Comparison of ENCODE assay signal across 18 cellular contexts in genomic region chr20:46599227-46599987, GRCh38. TPM values are rescaled to one million over a fixed set of nuclear protein-coding genes. Genes with fewer than 3 reads are reported as not detected.
DNase-seq lines count a peak whose midpoint lies in the region; ATAC-seq, FAIRE-seq and TF ChIP-seq lines count a peak whose summit lies in the region.
"Had no signal": no experiment of that assay in that cellular context is flagged by ENCODE, and none has a peak within 500 bp of the region (broad histone marks: within the 10 kb centered on the region; RNA-seq: fewer than 3 reads in every experiment).

No MANE protein-coding gene starts in this region.

- no peak overlapping the region for H3K9ac ChIP-seq in kidney (ENCODE audit: low read length in 2 of 2)
- H3K9ac ChIP-seq in GM23248, result no peak overlapping the region

- H3K27ac ChIP-seq in kidney (ENCODE audit: low read depth in 2 of 2, low read length in 2 of 2) (peak overlapping the region; percentile 18 to 23), GM23248 (no peak overlapping the region)
- H3K27ac ChIP-seq: 22Rv1 had no signal

- DNase-seq in NCI-H2196 (lab: John Stamatoyannopoulos, UW; ENCODE audit: unreplicated experiment) (peak; percentile 13), NCI-H2196 treated with DMSO at 0.1 percent for 48 hours (lab: John Stamatoyannopoulos, UW; ENCODE audit: unreplicated experiment) (no peak), SK-MEL-5 (ENCODE audit: low read depth, low spot score) (peak; percentile 79), kidney (no peak), urothelium cell line (ENCODE audit: low spot score) (no peak), GM23248 (no peak)
- DNase-seq in activated T-helper 2 cell treated with anti-CD3 and anti-CD28 coated beads, Interferon-gamma antibody, Interleukin-2, Interleukin-4, amounts not matched to agents 10 μg/mL and 5 μg/mL and 100 μg/mL, durations not matched to agents 14 hours and 24 hours and 36 hours (ENCODE audit: low spot score), result no peak
- DNase-seq: Caco-2; CD8-positive, alpha-beta T cell had no signal

- H3K9me3 ChIP-seq in kidney (ENCODE audit: control insufficient read depth in 1 of 2, low read length in 2 of 2) (no peaks in the 10 kb centered on the region), GM23248 (ENCODE audit: low read depth) (no peaks in the 10 kb centered on the region)
- H3K9me3 ChIP-seq: Caco-2 had no signal

- 73 to 77% methylated on average over 8 of the region's 8 CpGs for WGBS in GM23248 (ENCODE audit: low coverage in 1 of 2, low lambda C conversion rate in 2 of 2, missing lambda C conversion rate in 2 of 2), 2 experiments

- no peaks in the 10 kb centered on the region for H3K36me3 Mint-ChIP-seq in activated T-helper 2 cell treated with anti-CD3 and anti-CD28 coated beads, Interferon-gamma antibody, Interleukin-2, Interleukin-4, amounts not matched to agents 10 μg/mL and 5 μg/mL and 100 μg/mL, durations not matched to agents 14 hours and 24 hours and 36 hours (ENCODE audit: low read depth)
- H3K36me3 Mint-ChIP-seq: CD14-positive monocyte; CD8-positive, alpha-beta T cell had no signal

- in situ Hi-C loops in SK-MEL-5 (cut with HindIII; ENCODE audit: low pct_unique_long_range_greater_than_20kb, low sequenced_read_pairs), result no loop called here
- in situ Hi-C loops in GM23248 (cut with MboI), result no loop called here

- peaks cover 32% of the 10 kb centered on the region for H3K27me3 Mint-ChIP-seq in activated T-helper 2 cell treated with anti-CD3 and anti-CD28 coated beads, Interferon-gamma antibody, Interleukin-2, Interleukin-4, amounts not matched to agents 10 μg/mL and 5 μg/mL and 100 μg/mL, durations not matched to agents 14 hours and 24 hours and 36 hours (ENCODE audit: low read depth)
- H3K27me3 Mint-ChIP-seq: IgD-negative memory B cell had no signal

- no peaks in the 10 kb centered on the region for H3K27me3 ChIP-seq in GM23248 (replicated peaks; ENCODE audit: insufficient read depth)

- no peak overlapping the region for H3K4me3 Mint-ChIP-seq in activated T-helper 2 cell treated with anti-CD3 and anti-CD28 coated beads, Interferon-gamma antibody, Interleukin-2, Interleukin-4, amounts not matched to agents 10 μg/mL and 5 μg/mL and 100 μg/mL, durations not matched to agents 14 hours and 24 hours and 36 hours (ENCODE audit: low read depth)
- H3K4me3 Mint-ChIP-seq: CD8-positive, alpha-beta T cell; IgD-negative memory B cell had no signal

- H3K79me2 ChIP-seq in GM23248 (ENCODE audit: insufficient read depth), result no peaks in the 10 kb centered on the region

- H4K20me1 ChIP-seq in GM23248 (ENCODE audit: insufficient read depth), result no peaks in the 10 kb centered on the region

- intact Hi-C loops in kidney (cut with DNase I), result no loop called here
- intact Hi-C loops in activated T-helper 2 cell treated with anti-CD3 and anti-CD28 coated beads, Interferon-gamma antibody, Interleukin-2, Interleukin-4, amounts not matched to agents 10 μg/mL and 5 μg/mL and 100 μg/mL, durations not matched to agents 14 hours and 24 hours and 36 hours (cut with micrococcal nuclease), result loop anchor here (1.0 kb wide), 1 partner anchor 8 kb away; no protein-coding TSS in a partner anchor

- H3K36me3 ChIP-seq in kidney (ENCODE audit: control insufficient read depth in 1 of 2, insufficient read depth in 2 of 2, low read length in 2 of 2) (no peaks in the 10 kb centered on the region), GM23248 (ENCODE audit: low read depth) (no peaks in the 10 kb centered on the region)

- no peak for ATAC-seq in GM21717 (IDR thresholded peaks at IDR 0.05; ENCODE audit: unreplicated experiment)
- ATAC-seq: CD8-positive, alpha-beta T cell; HCT116 had no signal

- H3F3A ChIP-seq in GM23248 (ENCODE audit: insufficient read depth), result no peaks in the 10 kb centered on the region

- TF ChIP-seq CTCF in kidney (IDR thresholded peaks at IDR 0.05; ENCODE audit: borderline replicate concordance, extremely low read depth, insufficient read depth), result no peak

- H3K4me2 ChIP-seq in GM23248 (ENCODE audit: unreplicated experiment), result no peak overlapping the region

- H3K4me1 Mint-ChIP-seq in activated T-helper 2 cell treated with anti-CD3 and anti-CD28 coated beads, Interferon-gamma antibody, Interleukin-2, Interleukin-4, amounts not matched to agents 10 μg/mL and 5 μg/mL and 100 μg/mL, durations not matched to agents 14 hours and 24 hours and 36 hours (ENCODE audit: low read depth), result peaks cover 9% of the 10 kb centered on the region
- H3K4me1 Mint-ChIP-seq: CD14-positive monocyte had no signal

- H2AFZ ChIP-seq in GM23248, result no peak overlapping the region

- no peaks in the 10 kb centered on the region for H3K9me2 ChIP-seq in GM23248 (ENCODE audit: insufficient read depth)

- no peak overlapping the region for H3K4me3 ChIP-seq in kidney (ENCODE audit: low read length in 2 of 2)
- H3K4me3 ChIP-seq in GM23248, result no peak overlapping the region

- H3K4me1 ChIP-seq in kidney (ENCODE audit: control insufficient read depth in 1 of 2, insufficient read depth in 1 of 2, low read depth in 1 of 2, low read length in 2 of 2) (no peaks in the 10 kb centered on the region), GM23248 (ENCODE audit: insufficient read depth) (no peaks in the 10 kb centered on the region)
- H3K4me1 ChIP-seq: Caco-2 had no signal

- FAIRE-seq in kidney (lab: Jason Lieb, UNC), result no peak
- peak; percentile 23 for FAIRE-seq in urothelium cell line (lab: Jason Lieb, UNC)
- FAIRE-seq: H54 had no signal

- no peak overlapping the region for H3K27ac Mint-ChIP-seq in activated T-helper 2 cell treated with anti-CD3 and anti-CD28 coated beads, Interferon-gamma antibody, Interleukin-2, Interleukin-4, amounts not matched to agents 10 μg/mL and 5 μg/mL and 100 μg/mL, durations not matched to agents 14 hours and 24 hours and 36 hours
- H3K27ac Mint-ChIP-seq: CD14-positive monocyte; CD8-positive, alpha-beta T cell; IgD-negative memory B cell had no signal

- H3K9me3 Mint-ChIP-seq in activated T-helper 2 cell treated with anti-CD3 and anti-CD28 coated beads, Interferon-gamma antibody, Interleukin-2, Interleukin-4, amounts not matched to agents 10 μg/mL and 5 μg/mL and 100 μg/mL, durations not matched to agents 14 hours and 24 hours and 36 hours, result no peaks in the 10 kb centered on the region
- H3K9me3 Mint-ChIP-seq: CD8-positive, alpha-beta T cell had no signal

RNA-seq across cellular contexts. Expression of gene OCSTAMP, which starts 49.0 kb away (rescaled TPM):
- not detected in 2 replicates for total RNA-seq in SK-MEL-5 (2014; rRNA removed; shearing (Covaris generic))
- polyA plus RNA-seq in SK-MEL-5 (2015; cell fraction: cytosol; rRNA removed), result not detected in 2 replicates
- not detected in 2 replicates for polyA plus RNA-seq in SK-MEL-5 (2015; cell fraction: nucleus; rRNA removed)
- not detected for total RNA-seq in kidney
- polyA plus RNA-seq in kidney (ENCODE audit: insufficient read depth, low read depth, low replicate concordance), result not detected
- total RNA-seq in GM23248 (2014; rRNA removed; shearing (Covaris generic)), result not detected in 2 replicates
- polyA plus RNA-seq in GM23248 (2016; fragmentation: Nextera tagmentation; extraction: Ambion mirVana), result not detected in 2 replicates
- not detected in 2 replicates for total RNA-seq in activated T-helper 2 cell treated with anti-CD3 and anti-CD28 coated beads, Interferon-gamma antibody, Interleukin-2, Interleukin-4, amounts not matched to agents 10 μg/mL and 5 μg/mL and 100 μg/mL, durations not matched to agents 14 hours and 24 hours and 36 hours
- total RNA-seq: A673; Caco-2; CD8-positive, alpha-beta T cell; Daoy had no signal
- polyA plus RNA-seq: BJ, CD14-positive monocyte, IgD-negative memory B cell had no signal

RNA-seq across cellular contexts. Expression of gene SLC13A3, which starts 51.9 kb away (rescaled TPM):
- 4.1 and 5.2 TPM in 2 replicates for total RNA-seq in SK-MEL-5 (2014; rRNA removed; shearing (Covaris generic))
- 3.8 and 4.8 TPM in 2 replicates for polyA plus RNA-seq in SK-MEL-5 (2015; cell fraction: cytosol; rRNA removed)
- polyA plus RNA-seq in SK-MEL-5 (2015; cell fraction: nucleus; rRNA removed), result 8.8 and 16.1 TPM in 2 replicates
- 31.5 TPM for total RNA-seq in kidney
- 241 TPM for polyA plus RNA-seq in kidney (ENCODE audit: insufficient read depth, low read depth, low replicate concordance)
- total RNA-seq in GM23248 (2014; rRNA removed; shearing (Covaris generic)), result 0.89 and 2.4 TPM in 2 replicates
- 2.3 and 4.6 TPM in 2 replicates for polyA plus RNA-seq in GM23248 (2016; fragmentation: Nextera tagmentation; extraction: Ambion mirVana)
- total RNA-seq in activated T-helper 2 cell treated with anti-CD3 and anti-CD28 coated beads, Interferon-gamma antibody, Interleukin-2, Interleukin-4, amounts not matched to agents 10 μg/mL and 5 μg/mL and 100 μg/mL, durations not matched to agents 14 hours and 24 hours and 36 hours, result not detected in 2 replicates
- polyA plus RNA-seq: CD14-positive monocyte, IgD-negative memory B cell had no signal

Comparison
In these comparisons a context has a peak if more than half of its experiments do, and no peak if none do; other contexts are left out.
1. DNase-seq: peak in NCI-H2196 (single experiment) and SK-MEL-5 (single experiment); none in NCI-H2196 treated with DMSO at 0.1 percent for 48 hours (single experiment), kidney (single experiment), urothelium cell line (single experiment), GM23248 (single experiment) and activated T-helper 2 cell treated with anti-CD3 and anti-CD28 coated beads, Interferon-gamma antibody, Interleukin-2, Interleukin-4, amounts not matched to agents 10 μg/mL and 5 μg/mL and 100 μg/mL, durations not matched to agents 14 hours and 24 hours and 36 hours (single experiment).